15 cellular contexts compared by ENCODE assay signal in genomic region chr2:99867690-99868089, GRCh38.
DNase-seq lines count a peak whose midpoint lies in the region; ATAC-seq, FAIRE-seq and TF ChIP-seq lines count a peak whose summit lies in the region.
"Had no signal": no experiment of that assay in that cellular context is flagged by ENCODE, and none has a peak within 500 bp of the region (broad histone marks: within the 10 kb centered on the region; RNA-seq: fewer than 3 reads in every experiment).

No MANE protein-coding gene starts in this region.

- no peak for ATAC-seq in GM21381 (IDR thresholded peaks at IDR 0.05; ENCODE audit: unreplicated experiment)
- ATAC-seq: naive thymus-derived CD8-positive, alpha-beta T cell; stimulated activated effector memory CD8-positive, alpha-beta T cell treated with anti-CD3 and anti-CD28 coated beads, Interleukin-12 subunit alpha, Interleukin-12 subunit beta, amount 100 ng/mL, for 72 hours had no signal

- peak overlapping the region; percentile 23 for H2AK5ac ChIP-seq in mesenchymal stem cell (ENCODE audit: low read length, severe bottlenecking)

- no peak overlapping the region for H3K4ac ChIP-seq in mesenchymal stem cell (ENCODE audit: low read depth in 1 of 2, low read length in 2 of 2)

- peak overlapping the region; percentile 23 for H4K91ac ChIP-seq in mesenchymal stem cell (ENCODE audit: low read length)

- H3K4me2 ChIP-seq in mesenchymal stem cell (ENCODE audit: low read length, poor library complexity, severe bottlenecking) = no peak overlapping the region

- peaks cover 0 to 3% (median 0%) of the 10 kb centered on the region in 5 experiments for H3K9me3 Mint-ChIP-seq in brain
- H3K9me3 Mint-ChIP-seq: naive thymus-derived CD8-positive, alpha-beta T cell; stimulated activated effector memory CD8-positive, alpha-beta T cell treated with anti-CD3 and anti-CD28 coated beads, Interleukin-12 subunit alpha, Interleukin-12 subunit beta, amount 100 ng/mL, for 72 hours had no signal

- no peak overlapping the region for H3K4me3 ChIP-seq in mesenchymal stem cell (ENCODE audit: insufficient read depth in 1 of 2, low read depth in 1 of 2, low read length in 2 of 2)

- H3K36me3 ChIP-seq in mesenchymal stem cell (ENCODE audit: control insufficient read depth in 1 of 2, insufficient read depth in 2 of 2, low read depth in 1 of 2, low read length in 2 of 2) = no peaks in the 10 kb centered on the region

- no peak overlapping the region for H3K14ac ChIP-seq in mesenchymal stem cell (ENCODE audit: low read length in 2 of 2)

- TF ChIP-seq CTCF in brain (conservative IDR thresholded peaks at IDR 0.05) = no peak

- H3K27me3 ChIP-seq in mesenchymal stem cell (ENCODE audit: control insufficient read depth in 1 of 2, insufficient read depth in 1 of 2, low read length in 2 of 2) = peaks cover 0 to 56% of the 10 kb centered on the region in 2 experiments

- H2AFZ ChIP-seq in mesenchymal stem cell (ENCODE audit: low read depth, low read length) = no peak overlapping the region

- peak; percentile 65 for FAIRE-seq in HTR-8/SVneo (lab: Jason Lieb, UNC)

- H2BK120ac ChIP-seq in mesenchymal stem cell (ENCODE audit: low read depth, low read length) = no peak overlapping the region

- H3K9ac ChIP-seq in mesenchymal stem cell (ENCODE audit: low read length) = no peak overlapping the region

- H3K79me1 ChIP-seq in mesenchymal stem cell (replicated peaks; ENCODE audit: low read length, poor library complexity, severe bottlenecking) = peaks cover 20% of the 10 kb centered on the region

- peaks cover 44% of the 10 kb centered on the region for H3K4me1 Mint-ChIP-seq in brain
- H3K4me1 Mint-ChIP-seq: stimulated activated effector memory CD8-positive, alpha-beta T cell treated with anti-CD3 and anti-CD28 coated beads, Interleukin-12 subunit alpha, Interleukin-12 subunit beta, amount 100 ng/mL, for 72 hours had no signal

- H2BK5ac ChIP-seq in mesenchymal stem cell (ENCODE audit: low read depth, low read length, poor library complexity, severe bottlenecking) = no peak overlapping the region

- 12% methylated on average over 10 of the region's 12 CpGs for WGBS in mesenchymal stem cell

- H3K4me1 ChIP-seq in mesenchymal stem cell (ENCODE audit: control insufficient read depth, insufficient read depth, low read depth, low read length) = peaks cover 11% of the 10 kb centered on the region

- H3K9me3 ChIP-seq in mesenchymal stem cell (ENCODE audit: control insufficient read depth, low read length) = no peaks in the 10 kb centered on the region

- peaks cover 3% of the 10 kb centered on the region for H3K27me3 Mint-ChIP-seq in brain
- H3K27me3 Mint-ChIP-seq: naive thymus-derived CD8-positive, alpha-beta T cell had no signal

- peaks cover 3% of the 10 kb centered on the region for H3K36me3 Mint-ChIP-seq in brain
- H3K36me3 Mint-ChIP-seq: naive thymus-derived CD8-positive, alpha-beta T cell; stimulated activated effector memory CD8-positive, alpha-beta T cell treated with anti-CD3 and anti-CD28 coated beads, Interleukin-12 subunit alpha, Interleukin-12 subunit beta, amount 100 ng/mL, for 72 hours had no signal

- peak overlapping the region in 3 of 5 experiments; percentile 56 to 60 (median 58) for H3K4me3 Mint-ChIP-seq in brain
- H3K4me3 Mint-ChIP-seq: naive thymus-derived CD8-positive, alpha-beta T cell; stimulated activated effector memory CD8-positive, alpha-beta T cell treated with anti-CD3 and anti-CD28 coated beads, Interleukin-12 subunit alpha, Interleukin-12 subunit beta, amount 100 ng/mL, for 72 hours had no signal

- no peak overlapping the region for H4K8ac ChIP-seq in mesenchymal stem cell (ENCODE audit: low read length)

- no peak overlapping the region for H2BK15ac ChIP-seq in mesenchymal stem cell (ENCODE audit: low read depth, poor library complexity, severe bottlenecking)

- H2BK12ac ChIP-seq in mesenchymal stem cell (ENCODE audit: low read length in 2 of 2) = peak overlapping the region in 1 of 2 experiments; percentile 23

- no peak overlapping the region for H3K23ac ChIP-seq in mesenchymal stem cell (ENCODE audit: low read length in 2 of 2)

- H3K27ac ChIP-seq in mesenchymal stem cell (ENCODE audit: low read length, poor library complexity, severe bottlenecking) = no peak overlapping the region

- peak overlapping the region; percentile 59 to 99 (median 96) for H3K27ac Mint-ChIP-seq in brain
- H3K27ac Mint-ChIP-seq: naive thymus-derived CD8-positive, alpha-beta T cell; stimulated activated effector memory CD8-positive, alpha-beta T cell treated with anti-CD3 and anti-CD28 coated beads, Interleukin-12 subunit alpha, Interleukin-12 subunit beta, amount 100 ng/mL, for 72 hours had no signal

- DNase-seq in AG08395 (ENCODE audit: low spot score) (peak; percentile 46), HTR-8/SVneo (ENCODE audit: insufficient read length, low spot score) (peak; percentile 63), mesenchymal stem cell (peak; percentile 93), NCI-H1694 (lab: John Stamatoyannopoulos, UW) (no peak)
- DNase-seq in stimulated activated CD4-positive, alpha-beta T cell treated with anti-CD3 and anti-CD28 coated beads, Interleukin-2, amount 100 ng/mL, for 48 hours = no peak
- DNase-seq in stimulated activated CD4-positive, alpha-beta T cell treated with anti-CD3 and anti-CD28 coated beads, Interleukin-15, amount 100 ng/mL, for 24 hours = no peak
- DNase-seq: AML-193; effector CD8-positive, alpha-beta T cell; hippocampal formation; Karpas-422; naive thymus-derived CD8-positive, alpha-beta T cell; NCI-H510A treated with DMSO at 0.1 percent for 48 hours had no signal

- peak overlapping the region; percentile 25 to 34 for H3K18ac ChIP-seq in mesenchymal stem cell (ENCODE audit: low read depth in 1 of 2, low read length in 2 of 2)

Comparison
In these comparisons a context has a peak if more than half of its experiments do, and no peak if none do; other contexts are left out.
1. DNase-seq: peak in AG08395 (single experiment), HTR-8/SVneo (single experiment) and mesenchymal stem cell (single experiment); none in NCI-H1694 (single experiment), stimulated activated CD4-positive, alpha-beta T cell treated with anti-CD3 and anti-CD28 coated beads, Interleukin-2, amount 100 ng/mL, for 48 hours (0 of 2) and stimulated activated CD4-positive, alpha-beta T cell treated with anti-CD3 and anti-CD28 coated beads, Interleukin-15, amount 100 ng/mL, for 24 hours (single experiment).